Comparison of ENCODE assay signal across 8 cellular contexts in genomic region chr3:129016725-129017530, GRCh38. TPM values are rescaled to one million over a fixed set of nuclear protein-coding genes. Genes with fewer than 3 reads are reported as not detected.
DNase-seq lines count a peak whose midpoint lies in the region; ATAC-seq and TF ChIP-seq lines count a peak whose summit lies in the region.

No MANE protein-coding gene starts in this region.

- no peaks in the 10 kb centered on the region for H3K36me3 Mint-ChIP-seq in CD4-positive, alpha-beta T cell (ENCODE audit: low read depth)
- H3K36me3 Mint-ChIP-seq in activated B cell treated with CpG ODN at 0.5 μM for 24 hours (ENCODE audit: low read depth): no peaks in the 10 kb centered on the region
- no peaks in the 10 kb centered on the region for H3K36me3 Mint-ChIP-seq in immature natural killer cell

- H3K27ac Mint-ChIP-seq in CD4-positive, alpha-beta T cell: peak overlapping the region; percentile 80
- H3K27ac Mint-ChIP-seq in activated B cell treated with CpG ODN at 0.5 μM for 24 hours: peak overlapping the region; percentile 80
- peak overlapping the region; percentile 91 to 97 (median 94) for H3K27ac Mint-ChIP-seq in immature natural killer cell

- ATAC-seq in CD4-positive, alpha-beta T cell (ENCODE audit: poor library complexity): peak; percentile 18
- ATAC-seq in HCT116 (peak; percentile 18; the same call in 1 of the 2 replicates), activated B cell treated with CpG ODN at 0.5 μM for 24 hours (ENCODE audit: low read depth) (peak; percentile 64)

- H2AFZ ChIP-seq in HCT116 (ENCODE audit: low read depth, low read length, poor library complexity, severe bottlenecking) (no peak overlapping the region), Karpas-422 (ENCODE audit: low read length) (no peak overlapping the region; the same call in 1 of the 2 replicates)

- peak overlapping the region; percentile 89 for H3K4me3 Mint-ChIP-seq in CD4-positive, alpha-beta T cell
- H3K4me3 Mint-ChIP-seq in activated B cell treated with CpG ODN at 0.5 μM for 24 hours (peak overlapping the region; percentile 32), immature natural killer cell (peak overlapping the region; percentile 74 to 86 (median 78))

- H3K9ac ChIP-seq in HCT116 (ENCODE audit: low read length) (no peak overlapping the region), Karpas-422 (ENCODE audit: low read length) (no peak overlapping the region)

- no TSS peak for BruUV-seq in HCT116 (replicated peaks; lab: Mats Ljungman, UMichigan)

- DNase-seq in CD4-positive, alpha-beta T cell: peak in 3 of 10 experiments; percentile 21 to 44 (median 33)
- DNase-seq in HCT116 (ENCODE audit: low read depth, low spot score) (no peak), activated B cell treated with CpG ODN at 0.5 μM for 24 hours (peak; percentile 49), immature natural killer cell (peak; percentile 61 to 73 (median 68)), NCI-H345 (lab: John Stamatoyannopoulos, UW) (no peak), Karpas-422 (no peak), NCI-H446 treated with DMSO at 0.1 percent for 48 hours (lab: John Stamatoyannopoulos, UW) (no peak)
- DNase-seq in stimulated activated CD4-positive, alpha-beta T cell treated with anti-CD3 and anti-CD28 coated beads, Interleukin-2, amount 100 ng/mL, for 24 hours: no peak

- H3K4me1 ChIP-seq in HCT116 (ENCODE audit: control insufficient read depth in 1 of 2, insufficient read depth in 2 of 2, low read length in 2 of 2): peaks cover 22 to 28% of the 10 kb centered on the region in 2 experiments
- peaks cover 12% of the 10 kb centered on the region for H3K4me1 ChIP-seq in Karpas-422 (ENCODE audit: low read length)

- intact Hi-C loops in CD4-positive, alpha-beta T cell (cut with DNase I, micrococcal nuclease): loop anchor here (1.0 to 2.0 kb wide), 3 partner anchors 10 to 47 kb away; no protein-coding TSS in a partner anchor
- intact Hi-C loops in HCT116 (cut with micrococcal nuclease) (no loop called here), activated B cell treated with CpG ODN at 0.5 μM for 24 hours (cut with micrococcal nuclease) (loop anchor here (1.0 kb wide), 6 partner anchors 10 to 144 kb away; partner anchors contain the start of genes CFAP92 and ISY1)

- H3K79me2 ChIP-seq in HCT116 (ENCODE audit: insufficient read depth, low read length) (no peaks in the 10 kb centered on the region), Karpas-422 (ENCODE audit: low read length) (no peaks in the 10 kb centered on the region)

- H3K27me3 Mint-ChIP-seq in CD4-positive, alpha-beta T cell: no peaks in the 10 kb centered on the region
- H3K27me3 Mint-ChIP-seq in activated B cell treated with CpG ODN at 0.5 μM for 24 hours (no peaks in the 10 kb centered on the region), immature natural killer cell (ENCODE audit: low read depth in 3 of 3) (peaks cover 3 to 9% (median 4%) of the 10 kb centered on the region in 3 donors)

- H3K9me3 Mint-ChIP-seq in CD4-positive, alpha-beta T cell: no peaks in the 10 kb centered on the region
- no peaks in the 10 kb centered on the region for H3K9me3 Mint-ChIP-seq in activated B cell treated with CpG ODN at 0.5 μM for 24 hours
- no peaks in the 10 kb centered on the region for H3K9me3 Mint-ChIP-seq in immature natural killer cell

- H3K9me3 ChIP-seq in CD4-positive, alpha-beta T cell (ENCODE audit: control insufficient read depth, low read length): no peaks in the 10 kb centered on the region
- H3K9me3 ChIP-seq in HCT116 (ENCODE audit: control insufficient read depth in 1 of 2, insufficient read depth in 1 of 2, low read depth in 1 of 2, low read length in 2 of 2): no peaks in the 10 kb centered on the region
- H3K9me3 ChIP-seq in Karpas-422 (ENCODE audit: low read length): no peaks in the 10 kb centered on the region

- RAD21 ChIA-PET in HCT116 (lab: Charles Lee; ENCODE audit: low non-redundant PET in 1 of 2, low total read pairs in 2 of 2, uncharacterized antibody in 2 of 2, unreplicated experiment in 2 of 2): interaction anchor here (1.1 to 1.7 kb wide), 3 partner anchors 13 to 90 kb away, joined by 4 to 6 read pairs (median 5); no protein-coding TSS in a partner anchor

- CTCF ChIA-PET in CD4-positive, alpha-beta T cell (lab: Charles Lee): interaction anchor here (0.5 to 7.6 kb wide), 18 partner anchors 11 to 300 kb away, joined by 3 to 56 read pairs (median 4); partner anchors contain the start of genes CFAP92 and RAB43
- CTCF ChIA-PET in HCT116 (lab: Charles Lee) (interaction anchor here (0.7 to 2.8 kb wide), 12 partner anchors 10 to 232 kb away, joined by 3 to 27 read pairs (median 4); partner anchors contain the start of genes CFAP92, COPG1 and RAB43), activated B cell treated with CpG ODN at 0.5 μM for 24 hours (lab: Charles Lee) (interaction anchor here (0.9 to 3.9 kb wide), 14 partner anchors 10 to 299 kb away, joined by 3 to 63 read pairs (median 5); partner anchors contain the start of genes CFAP92 and RAB43)

- H3K36me3 ChIP-seq in HCT116 (ENCODE audit: control insufficient read depth in 1 of 2, insufficient read depth in 2 of 2, low read length in 2 of 2) (no peaks in the 10 kb centered on the region), Karpas-422 (ENCODE audit: insufficient read depth, low read length) (no peaks in the 10 kb centered on the region)

- H3K27ac ChIP-seq in CD4-positive, alpha-beta T cell (ENCODE audit: low read depth, low read length): peak overlapping the region; percentile 79
- no peak overlapping the region for H3K27ac ChIP-seq in HCT116 (ENCODE audit: low read depth, low read length)
- no peak overlapping the region for H3K27ac ChIP-seq in Karpas-422 (ENCODE audit: low read length)

- TF ChIP-seq RAD21 in HCT116 (IDR thresholded peaks at IDR 0.05; ENCODE audit: low read depth): no peak

- H3K4me2 ChIP-seq in HCT116 (ENCODE audit: low read length) (peak overlapping the region; percentile 33), Karpas-422 (ENCODE audit: low read depth, low read length, poor library complexity, severe bottlenecking) (no peak overlapping the region)

- H3K27me3 ChIP-seq in CD4-positive, alpha-beta T cell (ENCODE audit: control insufficient read depth, insufficient read depth, low read length): no peaks in the 10 kb centered on the region
- H3K27me3 ChIP-seq in HCT116 (ENCODE audit: insufficient read depth, low read length): no peaks in the 10 kb centered on the region
- H3K27me3 ChIP-seq in Karpas-422 (ENCODE audit: low read length): no peaks in the 10 kb centered on the region

- no peaks in the 10 kb centered on the region for H4K20me1 ChIP-seq in HCT116 (ENCODE audit: insufficient read depth)
- H4K20me1 ChIP-seq in Karpas-422 (ENCODE audit: insufficient read depth, low read depth, low read length): no peaks in the 10 kb centered on the region

- no peak for TF ChIP-seq CTCF in CD4-positive, alpha-beta T cell (IDR thresholded peaks at IDR 0.05)
- TF ChIP-seq CTCF in HCT116 (IDR thresholded peaks at IDR 0.05 in 2 of 3, conservative IDR thresholded peaks at IDR 0.05 in 1 of 3; ENCODE audit: borderline replicate concordance in 1 of 3, insufficient read depth in 1 of 3, low read depth in 2 of 3, low read length in 2 of 3) (no peak), activated B cell treated with CpG ODN at 0.5 μM for 24 hours (IDR thresholded peaks at IDR 0.05) (no peak)

- H3K4me1 Mint-ChIP-seq in CD4-positive, alpha-beta T cell (ENCODE audit: low read depth): peaks cover 45% of the 10 kb centered on the region
- H3K4me1 Mint-ChIP-seq in activated B cell treated with CpG ODN at 0.5 μM for 24 hours: peaks cover 41% of the 10 kb centered on the region
- H3K4me1 Mint-ChIP-seq in immature natural killer cell: peaks cover 61 to 68% of the 10 kb centered on the region in 2 donors

- H3K9me2 ChIP-seq in HCT116 (ENCODE audit: insufficient read depth): no peaks in the 10 kb centered on the region
- H3K9me2 ChIP-seq in Karpas-422 (replicated peaks; ENCODE audit: insufficient read depth, low read length): no peaks in the 10 kb centered on the region

- POLR2A ChIA-PET in CD4-positive, alpha-beta T cell (lab: Charles Lee): interaction anchor here (0.9 to 4.0 kb wide), 20 partner anchors 10 to 299 kb away, joined by 3 to 90 read pairs (median 8); partner anchors contain the start of genes ACAD9, CFAP92, COPG1 and EFCC1
- POLR2A ChIA-PET in HCT116 (lab: Charles Lee): interaction anchor here (1.3 to 1.5 kb wide), 2 partner anchors 10 to 13 kb away, joined by 3 to 5 read pairs; no protein-coding TSS in a partner anchor
- POLR2A ChIA-PET in activated B cell treated with CpG ODN at 0.5 μM for 24 hours (lab: Charles Lee): interaction anchor here (0.5 to 3.0 kb wide), 16 partner anchors 10 to 336 kb away, joined by 3 to 45 read pairs (median 8); partner anchors contain the start of genes CFAP92, CNBP, COPG1 and RAB43

- H3K4me3 ChIP-seq in HCT116 (replicated peaks in 1 of 2; ENCODE audit: low read depth in 1 of 2, low read length in 2 of 2): no peak overlapping the region
- H3K4me3 ChIP-seq in Karpas-422 (ENCODE audit: low read length): no peak overlapping the region

- TF ChIP-seq POLR2A in HCT116 (IDR thresholded peaks at IDR 0.05; ENCODE audit: borderline replicate concordance, extremely low read depth, insufficient read depth, insufficient read length): no peak

TF ChIP-seq in HCT116, 20 proteins besides CTCF, POLR2A, EP300 and RAD21 (continues in another document):
- no peak for TF ChIP-seq SP1 (IDR thresholded peaks at IDR 0.05; ENCODE audit: low read depth)
- TF ChIP-seq EZH2phosphoT487 (IDR thresholded peaks at IDR 0.05; ENCODE audit: borderline replicate concordance): no peak
- no peak for TF ChIP-seq ELF1 (IDR thresholded peaks at IDR 0.05; ENCODE audit: borderline replicate concordance, low read depth)
- no peak for TF ChIP-seq ZNF274 (IDR thresholded peaks at IDR 0.05; ENCODE audit: low read depth, low read length)
- no peak for TF ChIP-seq TCF7L2 (IDR thresholded peaks at IDR 0.05; ENCODE audit: borderline replicate concordance, extremely low read depth, insufficient read depth, insufficient read length)

RNA-seq across cellular contexts. Expression of gene EFCC1, which starts 15.8 kb away (rescaled TPM):
- total RNA-seq in CD4-positive, alpha-beta T cell: under 1 TPM; 0.22 to 0.25 TPM
- total RNA-seq in HCT116 (2021; ENCODE audit: unreplicated experiment) (1.0 TPM), activated B cell treated with CpG ODN at 0.5 μM for 24 hours (not detected in 2 replicates)
- polyA plus RNA-seq in HCT116 (2012): 2.1 and 2.3 TPM in 2 replicates
- polyA plus RNA-seq in immature natural killer cell: under 1 TPM; 0.55 to 0.80 (median 0.58) TPM
- not detected in 2 replicates for total RNA-seq in Karpas-422 (2014; rRNA removed; shearing (Covaris generic); ENCODE audit: low replicate concordance)

RNA-seq across cellular contexts. Expression of gene CFAP92, which starts 23.1 kb away (rescaled TPM):
- total RNA-seq in CD4-positive, alpha-beta T cell: under 1 TPM; 0.19 to 0.45 TPM
- total RNA-seq in HCT116 (2021; ENCODE audit: unreplicated experiment) (3.6 TPM), activated B cell treated with CpG ODN at 0.5 μM for 24 hours (not detected in 2 replicates)
- 4.2 and 5.2 TPM in 2 replicates for polyA plus RNA-seq in HCT116 (2012)
- not detected for polyA plus RNA-seq in immature natural killer cell
- total RNA-seq in Karpas-422 (2014; rRNA removed; shearing (Covaris generic); ENCODE audit: low replicate concordance): not detected in 2 replicates

RNA-seq across cellular contexts. Expression of gene GP9, which starts 43.7 kb away (rescaled TPM):
- total RNA-seq in CD4-positive, alpha-beta T cell: not detected
- total RNA-seq in HCT116 (2021; ENCODE audit: unreplicated experiment): not detected
- polyA plus RNA-seq in HCT116 (2012): not detected in 2 replicates
- not detected in 2 replicates for total RNA-seq in activated B cell treated with CpG ODN at 0.5 μM for 24 hours
- polyA plus RNA-seq in immature natural killer cell: 10 to 100 TPM in 1 of 3 donors, 1 to 10 TPM in 1, not detected in 1; 1.2 to 12.8 TPM
- total RNA-seq in Karpas-422 (2014; rRNA removed; shearing (Covaris generic); ENCODE audit: low replicate concordance): not detected in 2 replicates

Comparison
In these comparisons a context has a peak if more than half of its experiments do, and no peak if none do; other contexts are left out.
1. DNase-seq: peak in activated B cell treated with CpG ODN at 0.5 μM for 24 hours (single experiment) and immature natural killer cell (3 of 3); none in HCT116 (single experiment), NCI-H345 (single experiment), Karpas-422 (single experiment), stimulated activated CD4-positive, alpha-beta T cell treated with anti-CD3 and anti-CD28 coated beads, Interleukin-2, amount 100 ng/mL, for 24 hours (0 of 2) and NCI-H446 treated with DMSO at 0.1 percent for 48 hours (single experiment).
2. H3K4me3 Mint-ChIP-seq: peak in every context shown above with its lines; median percentile 89 in CD4-positive, alpha-beta T cell; 78 in immature natural killer cell; 32 in activated B cell treated with CpG ODN at 0.5 μM for 24 hours.
3. Peak in every context shown above with its lines, with median percentiles within 50 percentile points of each other: ATAC-seq and H3K27ac Mint-ChIP-seq.